In the genomic region with DNA sequence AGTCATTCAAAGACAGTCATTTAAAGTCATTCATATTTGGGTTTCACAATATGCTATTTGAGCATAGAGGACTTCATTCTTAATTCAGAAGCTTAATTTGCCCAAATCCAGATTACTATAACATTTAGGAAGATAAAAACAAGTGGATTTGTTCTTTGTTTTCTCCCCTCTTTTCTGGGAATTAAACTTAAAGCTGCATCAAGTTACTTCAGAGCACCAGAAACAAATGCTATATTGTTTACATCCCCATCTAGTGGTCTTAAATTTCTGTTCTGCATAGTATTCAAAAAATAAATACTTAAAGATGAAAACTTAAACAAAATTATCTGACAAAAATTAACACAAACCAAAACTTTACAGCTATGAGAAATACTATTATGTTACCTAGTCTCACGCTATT, we compare ENCODE assay signal across 9 cellular contexts. TPM values are rescaled to one million over a fixed set of nuclear protein-coding genes. Genes with fewer than 3 reads are reported as not detected.
DNase-seq lines count a peak whose midpoint lies in the region; ATAC-seq and TF ChIP-seq lines count a peak whose summit lies in the region.
"Had no signal": no experiment of that assay in that cellular context is flagged by ENCODE, and none has a peak within 500 bp of the region (broad histone marks: within the 10 kb centered on the region; RNA-seq: fewer than 3 reads in every experiment).

No MANE protein-coding gene starts in this region.

- no peak overlapping the region for H3K4me3 ChIP-seq in GM23248
- H3K4me3 ChIP-seq in dorsolateral prefrontal cortex, result no peak overlapping the region
- H3K4me3 ChIP-seq in psoas muscle, result no peak overlapping the region
- H3K4me3 ChIP-seq in MG63, result no peak overlapping the region
- no peak overlapping the region for H3K4me3 ChIP-seq in spleen

- TF ChIP-seq CTCF in dorsolateral prefrontal cortex (IDR thresholded peaks at IDR 0.05 in 54 of 56, conservative IDR thresholded peaks at IDR 0.05 in 2 of 56; ENCODE audit: low read depth in 1 of 56, partially characterized antibody in 56 of 56) (peak in 51 of 56 donors; percentile 16 to 72 (median 47)), psoas muscle (IDR thresholded peaks at IDR 0.05) (peak; percentile 36), spleen (IDR thresholded peaks at IDR 0.05 in 8 of 11, conservative IDR thresholded peaks at IDR 0.05 in 3 of 11) (peak in 3 of 11 experiments; percentile 17 to 24 (median 22))

- peaks cover 5% of the 10 kb centered on the region for H3K4me1 ChIP-seq in GM23248 (ENCODE audit: insufficient read depth)
- H3K4me1 ChIP-seq in psoas muscle, result no peaks in the 10 kb centered on the region
- H3K4me1 ChIP-seq in spleen, result no peaks in the 10 kb centered on the region

- in situ Hi-C loops in GM23248 (cut with MboI), result no loop called here

- DNase-seq in GM23248, result peak; percentile 35
- peak; percentile 3 for DNase-seq in NCI-H69 (lab: John Stamatoyannopoulos, UW)
- DNase-seq in dorsolateral prefrontal cortex, result no peak
- DNase-seq in psoas muscle, result no peak
- DNase-seq in MG63, result no peak
- DNase-seq in spleen, result no peak
- DNase-seq in NCI-H2171 (lab: John Stamatoyannopoulos, UW), result no peak
- DNase-seq: activated CD4-positive, CD25-positive, alpha-beta regulatory T cell; NCI-H2081 had no signal

- H3K9me2 ChIP-seq in GM23248 (ENCODE audit: insufficient read depth), result no peaks in the 10 kb centered on the region

- no peak overlapping the region for H3K9ac ChIP-seq in GM23248

- H3K27ac ChIP-seq in GM23248 (no peak overlapping the region), dorsolateral prefrontal cortex (no peak overlapping the region), psoas muscle (no peak overlapping the region), spleen (no peak overlapping the region)

- H3K9me3 ChIP-seq in GM23248 (ENCODE audit: low read depth) (no peaks in the 10 kb centered on the region), psoas muscle (no peaks in the 10 kb centered on the region), MG63 (no peaks in the 10 kb centered on the region), spleen (no peaks in the 10 kb centered on the region)

- H2AFZ ChIP-seq in GM23248, result no peak overlapping the region

- TF ChIP-seq POLR2A in spleen (IDR thresholded peaks at IDR 0.05), result no peak

- H3K4me2 ChIP-seq in GM23248 (ENCODE audit: unreplicated experiment), result no peak overlapping the region

- 94 to 100% methylated on average over 1 of the region's 1 CpG for WGBS in GM23248 (ENCODE audit: low coverage in 1 of 2, low lambda C conversion rate in 2 of 2, missing lambda C conversion rate in 2 of 2), 2 experiments
- WGBS in psoas muscle, 3 donors, result 90 to 94% (median 91%) methylated on average over 1 of the region's 1 CpG
- 92 to 100% (median 96%) methylated on average over 1 of the region's 1 CpG for WGBS in spleen, 5 donors

- intact Hi-C loops in dorsolateral prefrontal cortex (cut with DNase I), result no loop called here
- intact Hi-C loops in psoas muscle (cut with DNase I), result loop anchor here in 1 of 2 donors (10.0 kb wide), 1 partner anchor 53 kb away; no protein-coding TSS in a partner anchor
- intact Hi-C loops in spleen (cut with DNase I; ENCODE audit: low total_unique reads), result no loop called here

- H3F3A ChIP-seq in GM23248 (ENCODE audit: insufficient read depth), result no peaks in the 10 kb centered on the region

- ATAC-seq in psoas muscle, result no peak

- no peaks in the 10 kb centered on the region for H3K79me2 ChIP-seq in GM23248 (ENCODE audit: insufficient read depth)

- no peaks in the 10 kb centered on the region for H4K20me1 ChIP-seq in GM23248 (ENCODE audit: insufficient read depth)

- H3K36me3 ChIP-seq in GM23248 (ENCODE audit: low read depth) (no peaks in the 10 kb centered on the region), psoas muscle (ENCODE audit: insufficient read depth in 1 of 2, low read depth in 1 of 2) (no peaks in the 10 kb centered on the region), MG63 (no peaks in the 10 kb centered on the region), spleen (no peaks in the 10 kb centered on the region)

- H3K27me3 ChIP-seq in GM23248 (replicated peaks; ENCODE audit: insufficient read depth), result no peaks in the 10 kb centered on the region
- no peaks in the 10 kb centered on the region for H3K27me3 ChIP-seq in dorsolateral prefrontal cortex
- no peaks in the 10 kb centered on the region for H3K27me3 ChIP-seq in psoas muscle (ENCODE audit: insufficient read depth in 3 of 3, low read length in 2 of 3)
- H3K27me3 ChIP-seq in MG63, result no peaks in the 10 kb centered on the region
- no peaks in the 10 kb centered on the region for H3K27me3 ChIP-seq in spleen (replicated peaks in 1 of 7)

RNA-seq across cellular contexts. Expression of gene MARCHF7, which starts 34.7 kb away (rescaled TPM):
- 99.3 and 118 TPM in 2 replicates for total RNA-seq in GM23248 (2014; rRNA removed; shearing (Covaris generic))
- polyA plus RNA-seq in GM23248 (2016; fragmentation: Nextera tagmentation; extraction: Ambion mirVana), result 92.7 and 97.3 TPM in 2 replicates
- 10 to 100 TPM; 45.9 to 95.4 (median 65.5) TPM for total RNA-seq in dorsolateral prefrontal cortex
- 100 to 1,000 TPM in 1 of 4 donors, 10 to 100 TPM in 3; 72.6 to 104 (median 89.0) TPM for total RNA-seq in psoas muscle
- polyA plus RNA-seq in psoas muscle, result 10 to 100 TPM; 51.2 to 97.7 (median 58.6) TPM
- total RNA-seq in MG63 (2014; rRNA removed; shearing (Covaris generic); ENCODE audit: low replicate concordance), result 105 and 340 TPM in 2 replicates
- 100 to 1,000 TPM in 4 of 7 donors, 10 to 100 TPM in 3; 85.8 to 146 (median 103) TPM for total RNA-seq in spleen
- polyA plus RNA-seq in spleen, result 10 to 100 TPM; 27.7 to 35.2 (median 34.4) TPM

Comparison
In these comparisons a context has a peak if more than half of its experiments do, and no peak if none do; other contexts are left out.
1. DNase-seq: peak in GM23248 (single experiment) and NCI-H69 (single experiment); none in dorsolateral prefrontal cortex (0 of 10), psoas muscle (0 of 2), MG63 (single experiment), spleen (single experiment) and NCI-H2171 (single experiment).